2 cellular contexts compared by ENCODE assay signal in the genomic region with DNA sequence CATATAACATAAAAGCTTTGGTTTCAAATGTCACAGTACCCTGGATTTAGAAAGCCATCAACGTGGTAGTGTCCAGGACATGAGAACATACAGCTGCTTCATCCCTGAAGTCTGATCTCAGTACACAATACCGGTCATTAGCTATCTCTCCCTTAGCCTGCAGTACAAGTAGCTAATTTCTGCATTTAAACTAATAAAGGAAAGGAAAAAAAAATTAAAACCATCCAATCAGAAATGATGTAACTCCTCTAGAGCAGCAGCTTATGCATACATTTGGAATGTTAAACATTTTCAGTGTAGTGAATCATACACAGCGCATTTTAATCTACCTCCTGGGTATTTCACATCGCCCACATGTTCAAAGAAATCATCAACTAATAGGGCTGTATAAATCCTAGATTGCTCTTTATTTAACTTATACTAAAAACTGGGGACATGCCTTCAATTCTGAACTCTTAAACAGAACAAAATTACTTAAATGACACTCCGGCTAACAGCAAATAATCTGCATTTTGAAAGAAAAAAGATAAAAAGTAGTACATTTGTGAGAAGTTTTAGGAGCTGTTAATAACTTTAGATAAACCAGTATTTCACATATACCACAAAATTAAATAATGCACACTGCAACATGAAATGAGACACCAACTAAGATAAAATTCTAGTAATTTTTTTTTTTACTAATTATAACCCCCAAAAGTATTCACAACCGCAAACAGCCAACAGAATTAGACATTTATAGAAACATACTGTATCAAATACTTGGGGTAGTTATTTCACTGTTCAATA.
A peak's percentile ranks its signal among the peaks of the same experiment; 100 is the strongest.
TF ChIP-seq lines count a peak whose summit lies in the region.

No MANE protein-coding gene starts in this region.

TF ChIP-seq in HEK293, 187 proteins besides CTCF, POLR2A, EP300 and RAD21 (continued from another document and continues in another):
- TF ChIP-seq, protein P1, sequence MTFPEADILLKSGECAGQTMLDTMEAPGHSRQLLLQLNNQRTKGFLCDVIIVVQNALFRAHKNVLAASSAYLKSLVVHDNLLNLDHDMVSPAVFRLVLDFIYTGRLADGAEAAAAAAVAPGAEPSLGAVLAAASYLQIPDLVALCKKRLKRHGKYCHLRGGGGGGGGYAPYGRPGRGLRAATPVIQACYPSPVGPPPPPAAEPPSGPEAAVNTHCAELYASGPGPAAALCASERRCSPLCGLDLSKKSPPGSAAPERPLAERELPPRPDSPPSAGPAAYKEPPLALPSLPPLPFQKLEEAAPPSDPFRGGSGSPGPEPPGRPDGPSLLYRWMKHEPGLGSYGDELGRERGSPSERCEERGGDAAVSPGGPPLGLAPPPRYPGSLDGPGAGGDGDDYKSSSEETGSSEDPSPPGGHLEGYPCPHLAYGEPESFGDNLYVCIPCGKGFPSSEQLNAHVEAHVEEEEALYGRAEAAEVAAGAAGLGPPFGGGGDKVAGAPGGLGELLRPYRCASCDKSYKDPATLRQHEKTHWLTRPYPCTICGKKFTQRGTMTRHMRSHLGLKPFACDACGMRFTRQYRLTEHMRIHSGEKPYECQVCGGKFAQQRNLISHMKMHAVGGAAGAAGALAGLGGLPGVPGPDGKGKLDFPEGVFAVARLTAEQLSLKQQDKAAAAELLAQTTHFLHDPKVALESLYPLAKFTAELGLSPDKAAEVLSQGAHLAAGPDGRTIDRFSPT (tag by site-specific recombination; IDR thresholded peaks at IDR 0.05): no peak
- TF ChIP-seq KLF1 (tag by site-specific recombination; IDR thresholded peaks at IDR 0.05) (no peak), ZNF610 (tag by site-specific recombination; IDR thresholded peaks at IDR 0.05; ENCODE audit: borderline replicate concordance) (no peak), ZNF423 (tag by site-specific recombination; IDR thresholded peaks at IDR 0.05) (no peak), ZNF639 (tag by site-specific recombination; IDR thresholded peaks at IDR 0.05) (no peak), ZBTB21 (tag by site-specific recombination; IDR thresholded peaks at IDR 0.05) (peak; percentile 32; the same call in 1 of the 2 replicates), ZFP41 (tag by site-specific recombination; IDR thresholded peaks at IDR 0.05; ENCODE audit: borderline replicate concordance) (no peak), ZNF335 (tag by site-specific recombination; conservative IDR thresholded peaks at IDR 0.05) (peak; percentile 34; the same call in 1 of the 2 replicates), FEZF1 (tag by site-specific recombination; IDR thresholded peaks at IDR 0.05) (no peak), ZNF426 (tag by site-specific recombination; IDR thresholded peaks at IDR 0.05) (no peak)
- TF ChIP-seq, protein P2, sequence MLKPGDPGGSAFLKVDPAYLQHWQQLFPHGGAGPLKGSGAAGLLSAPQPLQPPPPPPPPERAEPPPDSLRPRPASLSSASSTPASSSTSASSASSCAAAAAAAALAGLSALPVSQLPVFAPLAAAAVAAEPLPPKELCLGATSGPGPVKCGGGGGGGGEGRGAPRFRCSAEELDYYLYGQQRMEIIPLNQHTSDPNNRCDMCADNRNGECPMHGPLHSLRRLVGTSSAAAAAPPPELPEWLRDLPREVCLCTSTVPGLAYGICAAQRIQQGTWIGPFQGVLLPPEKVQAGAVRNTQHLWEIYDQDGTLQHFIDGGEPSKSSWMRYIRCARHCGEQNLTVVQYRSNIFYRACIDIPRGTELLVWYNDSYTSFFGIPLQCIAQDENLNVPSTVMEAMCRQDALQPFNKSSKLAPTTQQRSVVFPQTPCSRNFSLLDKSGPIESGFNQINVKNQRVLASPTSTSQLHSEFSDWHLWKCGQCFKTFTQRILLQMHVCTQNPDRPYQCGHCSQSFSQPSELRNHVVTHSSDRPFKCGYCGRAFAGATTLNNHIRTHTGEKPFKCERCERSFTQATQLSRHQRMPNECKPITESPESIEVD (tag by site-specific recombination; IDR thresholded peaks at IDR 0.05): peak; percentile 51
- TF ChIP-seq, protein P3, sequence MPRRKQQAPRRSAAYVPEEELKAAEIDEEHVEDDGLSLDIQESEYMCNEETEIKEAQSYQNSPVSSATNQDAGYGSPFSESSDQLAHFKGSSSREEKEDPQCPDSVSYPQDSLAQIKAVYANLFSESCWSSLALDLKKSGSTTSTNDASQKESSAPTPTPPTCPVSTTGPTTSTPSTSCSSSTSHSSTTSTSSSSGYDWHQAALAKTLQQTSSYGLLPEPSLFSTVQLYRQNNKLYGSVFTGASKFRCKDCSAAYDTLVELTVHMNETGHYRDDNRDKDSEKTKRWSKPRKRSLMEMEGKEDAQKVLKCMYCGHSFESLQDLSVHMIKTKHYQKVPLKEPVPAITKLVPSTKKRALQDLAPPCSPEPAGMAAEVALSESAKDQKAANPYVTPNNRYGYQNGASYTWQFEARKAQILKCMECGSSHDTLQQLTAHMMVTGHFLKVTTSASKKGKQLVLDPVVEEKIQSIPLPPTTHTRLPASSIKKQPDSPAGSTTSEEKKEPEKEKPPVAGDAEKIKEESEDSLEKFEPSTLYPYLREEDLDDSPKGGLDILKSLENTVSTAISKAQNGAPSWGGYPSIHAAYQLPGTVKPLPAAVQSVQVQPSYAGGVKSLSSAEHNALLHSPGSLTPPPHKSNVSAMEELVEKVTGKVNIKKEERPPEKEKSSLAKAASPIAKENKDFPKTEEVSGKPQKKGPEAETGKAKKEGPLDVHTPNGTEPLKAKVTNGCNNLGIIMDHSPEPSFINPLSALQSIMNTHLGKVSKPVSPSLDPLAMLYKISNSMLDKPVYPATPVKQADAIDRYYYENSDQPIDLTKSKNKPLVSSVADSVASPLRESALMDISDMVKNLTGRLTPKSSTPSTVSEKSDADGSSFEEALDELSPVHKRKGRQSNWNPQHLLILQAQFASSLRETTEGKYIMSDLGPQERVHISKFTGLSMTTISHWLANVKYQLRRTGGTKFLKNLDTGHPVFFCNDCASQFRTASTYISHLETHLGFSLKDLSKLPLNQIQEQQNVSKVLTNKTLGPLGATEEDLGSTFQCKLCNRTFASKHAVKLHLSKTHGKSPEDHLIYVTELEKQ (tag by site-specific recombination; IDR thresholded peaks at IDR 0.05; ENCODE audit: borderline replicate concordance): no peak
- TF ChIP-seq, protein P4, sequence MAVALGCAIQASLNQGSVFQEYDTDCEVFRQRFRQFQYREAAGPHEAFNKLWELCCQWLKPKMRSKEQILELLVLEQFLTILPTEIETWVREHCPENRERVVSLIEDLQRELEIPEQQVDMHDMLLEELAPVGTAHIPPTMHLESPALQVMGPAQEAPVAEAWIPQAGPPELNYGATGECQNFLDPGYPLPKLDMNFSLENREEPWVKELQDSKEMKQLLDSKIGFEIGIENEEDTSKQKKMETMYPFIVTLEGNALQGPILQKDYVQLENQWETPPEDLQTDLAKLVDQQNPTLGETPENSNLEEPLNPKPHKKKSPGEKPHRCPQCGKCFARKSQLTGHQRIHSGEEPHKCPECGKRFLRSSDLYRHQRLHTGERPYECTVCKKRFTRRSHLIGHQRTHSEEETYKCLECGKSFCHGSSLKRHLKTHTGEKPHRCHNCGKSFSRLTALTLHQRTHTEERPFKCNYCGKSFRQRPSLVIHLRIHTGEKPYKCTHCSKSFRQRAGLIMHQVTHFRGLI (tag by site-specific recombination; IDR thresholded peaks at IDR 0.05): no peak

TF ChIP-seq in SK-N-SH, 30 proteins besides CTCF, POLR2A, EP300 and RAD21 (continued from another document):
- TF ChIP-seq TAF1 (IDR thresholded peaks at IDR 0.05; ENCODE audit: borderline replicate concordance, low read depth, low read length) (no peak), FOXJ3 (CRISPR knock-in tag; IDR thresholded peaks at IDR 0.05) (no peak), TCF12 (IDR thresholded peaks at IDR 0.05) (peak; percentile 81), MEF2A (IDR thresholded peaks at IDR 0.05; ENCODE audit: borderline replicate concordance, low read depth) (no peak)
